Comparison of ENCODE assay signal across 1 cellular context in genomic region chr16:85991856-85992255, GRCh38.
TF ChIP-seq lines count a peak whose summit lies in the region.

No MANE protein-coding gene starts in this region.

TF ChIP-seq in GM12878, 131 proteins besides CTCF, POLR2A, EP300 and RAD21 (continued from another document):
- TF ChIP-seq, protein P1, sequence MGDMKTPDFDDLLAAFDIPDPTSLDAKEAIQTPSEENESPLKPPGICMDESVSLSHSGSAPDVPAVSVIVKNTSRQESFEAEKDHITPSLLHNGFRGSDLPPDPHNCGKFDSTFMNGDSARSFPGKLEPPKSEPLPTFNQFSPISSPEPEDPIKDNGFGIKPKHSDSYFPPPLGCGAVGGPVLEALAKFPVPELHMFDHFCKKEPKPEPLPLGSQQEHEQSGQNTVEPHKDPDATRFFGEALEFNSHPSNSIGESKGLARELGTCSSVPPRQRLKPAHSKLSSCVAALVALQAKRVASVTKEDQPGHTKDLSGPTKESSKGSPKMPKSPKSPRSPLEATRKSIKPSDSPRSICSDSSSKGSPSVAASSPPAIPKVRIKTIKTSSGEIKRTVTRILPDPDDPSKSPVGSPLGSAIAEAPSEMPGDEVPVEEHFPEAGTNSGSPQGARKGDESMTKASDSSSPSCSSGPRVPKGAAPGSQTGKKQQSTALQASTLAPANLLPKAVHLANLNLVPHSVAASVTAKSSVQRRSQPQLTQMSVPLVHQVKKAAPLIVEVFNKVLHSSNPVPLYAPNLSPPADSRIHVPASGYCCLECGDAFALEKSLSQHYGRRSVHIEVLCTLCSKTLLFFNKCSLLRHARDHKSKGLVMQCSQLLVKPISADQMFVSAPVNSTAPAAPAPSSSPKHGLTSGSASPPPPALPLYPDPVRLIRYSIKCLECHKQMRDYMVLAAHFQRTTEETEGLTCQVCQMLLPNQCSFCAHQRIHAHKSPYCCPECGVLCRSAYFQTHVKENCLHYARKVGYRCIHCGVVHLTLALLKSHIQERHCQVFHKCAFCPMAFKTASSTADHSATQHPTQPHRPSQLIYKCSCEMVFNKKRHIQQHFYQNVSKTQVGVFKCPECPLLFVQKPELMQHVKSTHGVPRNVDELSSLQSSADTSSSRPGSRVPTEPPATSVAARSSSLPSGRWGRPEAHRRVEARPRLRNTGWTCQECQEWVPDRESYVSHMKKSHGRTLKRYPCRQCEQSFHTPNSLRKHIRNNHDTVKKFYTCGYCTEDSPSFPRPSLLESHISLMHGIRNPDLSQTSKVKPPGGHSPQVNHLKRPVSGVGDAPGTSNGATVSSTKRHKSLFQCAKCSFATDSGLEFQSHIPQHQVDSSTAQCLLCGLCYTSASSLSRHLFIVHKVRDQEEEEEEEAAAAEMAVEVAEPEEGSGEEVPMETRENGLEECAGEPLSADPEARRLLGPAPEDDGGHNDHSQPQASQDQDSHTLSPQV (IDR thresholded peaks at IDR 0.05), result no peak
- no peak for TF ChIP-seq SP1 (IDR thresholded peaks at IDR 0.05; ENCODE audit: low read depth, low read length)
- TF ChIP-seq NKRF (conservative IDR thresholded peaks at IDR 0.05), result no peak
- no peak for TF ChIP-seq CHD4 (IDR thresholded peaks at IDR 0.05)
- no peak for TF ChIP-seq ESRRA (IDR thresholded peaks at IDR 0.05; ENCODE audit: low read length)
- TF ChIP-seq ZBED1 (IDR thresholded peaks at IDR 0.05; ENCODE audit: borderline replicate concordance), result no peak
- TF ChIP-seq HCFC1 (IDR thresholded peaks at IDR 0.05; ENCODE audit: low read length), result no peak
